8 cellular contexts compared by ENCODE assay signal in the genomic region with DNA sequence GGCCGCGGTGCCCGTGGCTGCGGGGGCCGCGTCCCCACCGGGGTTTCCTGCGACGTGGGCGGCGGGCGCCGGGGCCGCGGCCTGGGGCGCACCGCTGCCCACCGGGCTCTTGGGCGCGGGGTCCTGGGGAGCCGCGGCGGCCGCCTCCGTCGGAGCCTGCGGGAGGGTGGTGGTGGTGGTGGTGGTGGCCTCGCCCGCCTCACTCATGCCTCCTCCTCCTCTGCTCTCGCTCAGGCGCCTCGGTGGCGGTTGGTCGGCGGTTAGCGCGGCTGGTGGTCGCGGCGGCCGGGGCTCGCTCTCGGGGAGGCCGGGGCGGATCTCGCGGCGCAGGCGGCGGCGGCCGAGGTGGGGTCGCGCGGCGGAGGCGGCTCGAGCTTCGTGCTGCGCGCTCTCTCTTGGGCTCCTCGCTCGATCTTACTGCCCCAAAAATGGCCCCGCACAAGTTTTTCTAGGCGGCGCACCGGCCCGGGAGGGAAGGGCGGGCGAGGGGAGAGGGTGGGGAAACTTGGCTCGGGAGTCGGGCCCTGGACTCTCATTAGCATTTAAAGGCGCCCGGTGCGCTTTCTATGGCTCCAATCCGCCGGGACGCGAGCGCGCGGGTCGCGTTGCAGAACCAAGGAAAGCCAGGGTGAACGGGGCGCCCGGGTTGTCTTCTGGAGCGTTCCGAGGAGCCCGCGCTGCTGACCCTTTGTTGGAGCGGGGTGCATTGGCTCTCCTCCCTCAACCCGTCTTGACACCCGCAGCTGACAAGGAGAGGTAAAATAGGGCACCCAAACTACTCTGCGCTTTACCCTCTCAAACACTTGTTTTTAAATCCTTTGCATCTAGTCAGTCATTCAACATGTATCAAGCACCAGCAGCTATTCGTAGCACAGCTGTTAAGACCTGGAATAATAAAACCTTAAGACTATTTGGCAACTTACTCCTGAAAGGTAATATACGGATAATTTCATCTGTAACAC. TPM values are rescaled to one million over a fixed set of nuclear protein-coding genes. Genes with fewer than 3 reads are reported as not detected.
A peak's percentile ranks its signal among the peaks of the same experiment; 100 is the strongest.
DNase-seq lines count a peak whose midpoint lies in the region; ATAC-seq and TF ChIP-seq lines count a peak whose summit lies in the region.

A gene (minus strand): TSS at position 419 of the 962 bp plus-strand sequence. CDS start 212 bp downstream, at position 207.

- H3K27me3 Mint-ChIP-seq in activated CD4-positive, alpha-beta T cell treated with anti-CD3 and anti-CD28 coated beads, Interleukin-2, amount 10 ng/mL, durations not matched to agents 24 days and 14 days: peaks cover 42% of the 10 kb centered on the region

- ATAC-seq in HG02571 (IDR thresholded peaks at IDR 0.05; ENCODE audit: unreplicated experiment): peak; percentile 55

- peak within 1 kb of the TSS; percentile 96 for H3K4me3 Mint-ChIP-seq in activated CD4-positive, alpha-beta T cell treated with anti-CD3 and anti-CD28 coated beads, Interleukin-2, amount 10 ng/mL, durations not matched to agents 24 days and 14 days

- peak within 1 kb of the TSS; percentile 84 to 90 for H3K9ac ChIP-seq in duodenal mucosa (ENCODE audit: low read depth in 1 of 2, low read length in 2 of 2)
- H3K9ac ChIP-seq in liver (ENCODE audit: low read depth in 1 of 2, low read length in 2 of 2): peak within 1 kb of the TSS; percentile 79 to 83

- H3K4me3 ChIP-seq in duodenal mucosa (ENCODE audit: low read depth in 1 of 2, low read length in 2 of 2) (peak within 1 kb of the TSS; percentile 94 to 98), liver (ENCODE audit: low read depth in 1 of 3, low read length in 3 of 3) (peak within 1 kb of the TSS; percentile 89 to 94 (median 92))

- WGBS in liver: 1% methylated on average over 97 of the region's 97 CpGs

- no peak for TF ChIP-seq CTCF in liver (IDR thresholded peaks at IDR 0.05; ENCODE audit: low read depth, low read length, missing input control)

- TF ChIP-seq POLR2A in GM15510 (IDR thresholded peaks at IDR 0.05; ENCODE audit: borderline replicate concordance, extremely low read depth, insufficient read length): peak; percentile 60

- intact Hi-C loops in activated CD4-positive, alpha-beta T cell treated with anti-CD3 and anti-CD28 coated beads, Interleukin-2, amount 10 ng/mL, durations not matched to agents 24 days and 14 days (cut with micrococcal nuclease): loop anchor here (1.0 to 2.0 kb wide), 5 partner anchors 28 to 510 kb away; a partner anchor contains a TSS

- H3K4me1 ChIP-seq in duodenal mucosa (ENCODE audit: control insufficient read depth in 1 of 2, insufficient read depth in 2 of 2, low read length in 2 of 2) (peaks cover 19 to 30% of the 10 kb centered on the region in 2 donors), liver (ENCODE audit: control insufficient read depth in 4 of 4, insufficient read depth in 4 of 4, low read length in 3 of 4) (peaks cover 0 to 13% (median 6%) of the 10 kb centered on the region in 4 donors)

- H3K9me3 Mint-ChIP-seq in activated CD4-positive, alpha-beta T cell treated with anti-CD3 and anti-CD28 coated beads, Interleukin-2, amount 10 ng/mL, durations not matched to agents 24 days and 14 days: no peaks in the 10 kb centered on the region

- peak within 1 kb of the TSS; percentile 95 for H3K27ac Mint-ChIP-seq in activated CD4-positive, alpha-beta T cell treated with anti-CD3 and anti-CD28 coated beads, Interleukin-2, amount 10 ng/mL, durations not matched to agents 24 days and 14 days

- H3K36me3 ChIP-seq in duodenal mucosa (ENCODE audit: control insufficient read depth in 1 of 2, insufficient read depth in 2 of 2, low read length in 2 of 2) (no peaks in the 10 kb centered on the region), liver (ENCODE audit: control insufficient read depth in 4 of 4, insufficient read depth in 3 of 4, low read depth in 1 of 4, low read length in 3 of 4) (no peaks in the 10 kb centered on the region)

- H3K4me1 Mint-ChIP-seq in activated CD4-positive, alpha-beta T cell treated with anti-CD3 and anti-CD28 coated beads, Interleukin-2, amount 10 ng/mL, durations not matched to agents 24 days and 14 days: peaks cover 26% of the 10 kb centered on the region

- H3K27me3 ChIP-seq in duodenal mucosa (ENCODE audit: control insufficient read depth in 1 of 2, insufficient read depth in 2 of 2, low read length in 2 of 2) (peaks cover 0 to 3% of the 10 kb centered on the region in 2 donors), liver (ENCODE audit: control insufficient read depth in 4 of 4, insufficient read depth in 4 of 4, low read length in 3 of 4) (peaks cover 0 to 9% (median 0%) of the 10 kb centered on the region in 4 donors)

- DNase-seq in NCI-H1105 treated with DMSO at 0.1 percent for 48 hours (lab: John Stamatoyannopoulos, UW) (peak; percentile 54), NCI-H2107 treated with DMSO at 0.1 percent for 48 hours (lab: John Stamatoyannopoulos, UW; ENCODE audit: unreplicated experiment) (no peak)
- DNase-seq in activated CD4-positive, alpha-beta T cell treated with anti-CD3 and anti-CD28 coated beads, Interleukin-2, amount 10 ng/mL, durations not matched to agents 24 days and 14 days: peak; percentile 87
- peak; percentile 30 for DNase-seq in stimulated activated CD4-positive, alpha-beta T cell treated with anti-CD3 and anti-CD28 coated beads, Interleukin-4, amount 100 ng/mL, for 24 hours

- TF ChIP-seq RAD21 in liver (IDR thresholded peaks at IDR 0.05): no peak

- H3K9me3 ChIP-seq in duodenal mucosa (ENCODE audit: control insufficient read depth in 1 of 2, low read length in 2 of 2) (no peaks in the 10 kb centered on the region), liver (ENCODE audit: control insufficient read depth in 4 of 4, low read length in 3 of 4) (no peaks in the 10 kb centered on the region)

- H3K36me3 Mint-ChIP-seq in activated CD4-positive, alpha-beta T cell treated with anti-CD3 and anti-CD28 coated beads, Interleukin-2, amount 10 ng/mL, durations not matched to agents 24 days and 14 days (ENCODE audit: low read depth): peaks cover 15% of the 10 kb centered on the region

- peak within 1 kb of the TSS; percentile 88 for H3K27ac ChIP-seq in duodenal mucosa (ENCODE audit: low read depth, low read length)
- H3K27ac ChIP-seq in liver (ENCODE audit: low read depth in 1 of 2, low read length in 2 of 2): peak within 1 kb of the TSS; percentile 85 to 90

TF ChIP-seq in liver, 16 proteins besides CTCF, POLR2A, EP300 and RAD21:
- TF ChIP-seq TAF1 (conservative IDR thresholded peaks at IDR 0.05) (no peak), YY1 (IDR thresholded peaks at IDR 0.05) (peak; percentile 58)
- TF ChIP-seq, protein P1, sequence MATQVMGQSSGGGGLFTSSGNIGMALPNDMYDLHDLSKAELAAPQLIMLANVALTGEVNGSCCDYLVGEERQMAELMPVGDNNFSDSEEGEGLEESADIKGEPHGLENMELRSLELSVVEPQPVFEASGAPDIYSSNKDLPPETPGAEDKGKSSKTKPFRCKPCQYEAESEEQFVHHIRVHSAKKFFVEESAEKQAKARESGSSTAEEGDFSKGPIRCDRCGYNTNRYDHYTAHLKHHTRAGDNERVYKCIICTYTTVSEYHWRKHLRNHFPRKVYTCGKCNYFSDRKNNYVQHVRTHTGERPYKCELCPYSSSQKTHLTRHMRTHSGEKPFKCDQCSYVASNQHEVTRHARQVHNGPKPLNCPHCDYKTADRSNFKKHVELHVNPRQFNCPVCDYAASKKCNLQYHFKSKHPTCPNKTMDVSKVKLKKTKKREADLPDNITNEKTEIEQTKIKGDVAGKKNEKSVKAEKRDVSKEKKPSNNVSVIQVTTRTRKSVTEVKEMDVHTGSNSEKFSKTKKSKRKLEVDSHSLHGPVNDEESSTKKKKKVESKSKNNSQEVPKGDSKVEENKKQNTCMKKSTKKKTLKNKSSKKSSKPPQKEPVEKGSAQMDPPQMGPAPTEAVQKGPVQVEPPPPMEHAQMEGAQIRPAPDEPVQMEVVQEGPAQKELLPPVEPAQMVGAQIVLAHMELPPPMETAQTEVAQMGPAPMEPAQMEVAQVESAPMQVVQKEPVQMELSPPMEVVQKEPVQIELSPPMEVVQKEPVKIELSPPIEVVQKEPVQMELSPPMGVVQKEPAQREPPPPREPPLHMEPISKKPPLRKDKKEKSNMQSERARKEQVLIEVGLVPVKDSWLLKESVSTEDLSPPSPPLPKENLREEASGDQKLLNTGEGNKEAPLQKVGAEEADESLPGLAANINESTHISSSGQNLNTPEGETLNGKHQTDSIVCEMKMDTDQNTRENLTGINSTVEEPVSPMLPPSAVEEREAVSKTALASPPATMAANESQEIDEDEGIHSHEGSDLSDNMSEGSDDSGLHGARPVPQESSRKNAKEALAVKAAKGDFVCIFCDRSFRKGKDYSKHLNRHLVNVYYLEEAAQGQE (IDR thresholded peaks at IDR 0.05): no peak

RNA-seq across cellular contexts. Expression of the gene that starts here (rescaled TPM):
- 199 and 203 TPM in 2 replicates for total RNA-seq in activated CD4-positive, alpha-beta T cell treated with anti-CD3 and anti-CD28 coated beads, Interleukin-2, amount 10 ng/mL, durations not matched to agents 24 days and 14 days
- total RNA-seq in liver: 100 to 1,000 TPM in 1 of 2 donors, 1 to 10 TPM in 1; 9.2 to 116 TPM
- polyA plus RNA-seq in liver: 10 to 100 TPM in 1 of 2 donors, 1 to 10 TPM in 1; 6.8 to 22.3 TPM
